In the genomic region with DNA sequence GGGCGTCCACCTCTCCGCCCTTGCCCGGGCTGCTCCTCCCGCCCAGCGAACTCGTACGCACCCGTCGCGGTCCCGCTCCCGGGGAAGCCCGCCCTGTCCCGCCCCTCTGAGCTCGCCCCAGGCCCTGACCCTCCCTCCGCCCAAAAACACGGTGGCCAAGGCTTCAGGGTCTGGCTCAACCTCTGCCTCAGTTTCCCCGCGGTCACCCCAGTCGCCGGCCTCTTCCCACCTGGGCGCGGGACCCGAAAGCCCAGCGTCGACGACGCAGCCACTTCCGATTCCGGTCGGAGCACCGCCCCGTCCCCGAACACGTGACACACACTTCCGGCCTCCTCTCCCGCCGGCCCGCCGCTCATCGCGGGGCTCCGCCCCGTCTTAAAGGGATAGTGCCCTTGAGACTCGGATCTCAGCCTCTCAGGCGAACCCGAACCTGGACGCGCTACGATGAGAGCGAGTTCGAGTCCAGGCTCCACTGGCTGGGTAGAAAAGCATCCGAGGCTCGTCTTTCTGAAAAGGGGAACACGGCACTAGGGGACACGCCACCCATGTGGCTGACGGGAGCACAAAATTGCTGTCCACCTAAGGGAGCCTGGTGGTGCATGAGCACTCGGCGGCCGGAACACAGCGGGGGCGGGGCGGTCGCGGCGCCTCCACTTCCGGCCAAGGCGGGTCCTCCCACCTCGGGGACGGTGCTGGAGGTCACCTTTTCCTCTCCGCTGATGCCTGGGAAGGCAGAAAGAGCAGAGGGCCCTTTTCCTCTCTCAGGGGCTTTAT, we compare ENCODE assay signal across 8 cellular contexts. TPM values are rescaled to one million over a fixed set of nuclear protein-coding genes. Genes with fewer than 3 reads are reported as not detected.
DNase-seq lines count a peak whose midpoint lies in the region; ATAC-seq and TF ChIP-seq lines count a peak whose summit lies in the region.

A gene (minus strand): TSS at position 282 of the 774 bp plus-strand sequence. CDS start 312 bp downstream, outside the sequence.

- CTCF ChIA-PET in PC-9 (lab: Charles Lee), result interaction anchor here (0.6 kb wide), 1 partner anchor 271 kb away, joined by 7 read pairs; no protein-coding TSS in a partner anchor

- H3K27me3 ChIP-seq in PC-9 (ENCODE audit: insufficient read depth, low read depth) (no peaks in the 10 kb centered on the region), mucosa of rectum (ENCODE audit: control insufficient read depth in 2 of 2, insufficient read depth in 2 of 2, low read length in 2 of 2) (no peaks in the 10 kb centered on the region)

- no peaks in the 10 kb centered on the region for H3K9me2 ChIP-seq in PC-9 (ENCODE audit: insufficient read depth)

- intact Hi-C loops in PC-9 (cut with micrococcal nuclease; ENCODE audit: unreplicated experiment), result no loop called here

- H3K9me3 ChIP-seq in PC-9 (ENCODE audit: insufficient read depth, low read depth) (no peaks in the 10 kb centered on the region), mucosa of rectum (ENCODE audit: control insufficient read depth in 2 of 2, low read length in 2 of 2) (no peaks in the 10 kb centered on the region)

- DNase-seq in DMS 273 (lab: John Stamatoyannopoulos, UW; ENCODE audit: unreplicated experiment) (peak; percentile 98), KBM-7 (peak; percentile 96), PC-9 (peak; percentile 77 to 88), activated T-cell treated with anti-CD3 and anti-CD28 coated beads for 48 hours (ENCODE audit: low read depth) (peak; percentile 92), epithelial cell of proximal tubule (ENCODE audit: low read depth) (peak; percentile 44)
- peak; percentile 77 to 83 for DNase-seq in stimulated activated CD8-positive, alpha-beta memory T cell treated with anti-CD3 and anti-CD28 coated beads, Interleukin-4, amount 100 ng/mL, for 4 hours (ENCODE audit: low read depth in 2 of 2, low spot score in 1 of 2)

- peak; percentile 88 for ATAC-seq in GM21529 (IDR thresholded peaks at IDR 0.05; ENCODE audit: unreplicated experiment)

- no TSS peak for BruUV-seq in PC-9 (replicated peaks; lab: Mats Ljungman, UMichigan)

- H3K4me1 ChIP-seq in PC-9 (replicated peaks; ENCODE audit: insufficient read depth) (0 out of 2 replicates have a peak, but pooled peaks cover 9% of the 10 kb centered on the region), mucosa of rectum (ENCODE audit: control insufficient read depth in 2 of 2, insufficient read depth in 2 of 2, low read length in 2 of 2) (peaks cover 7 to 12% of the 10 kb centered on the region in 2 donors)

- H3K79me2 ChIP-seq in PC-9 (ENCODE audit: low read depth), result peaks cover 16% of the 10 kb centered on the region; the same call in 1 of the 2 replicates

- in situ Hi-C loops in KBM-7 (cut with MboI; ENCODE audit: low pct_unique_long_range_greater_than_20kb, low sequenced_read_pairs), result no loop called here

- H3F3A ChIP-seq in PC-9 (ENCODE audit: insufficient read depth, low read depth), result peaks cover 5% of the 10 kb centered on the region; the same call in 1 of the 2 replicates

- H3K36me3 ChIP-seq in PC-9 (ENCODE audit: low read depth), result no peaks in the 10 kb centered on the region
- peaks cover 3% of the 10 kb centered on the region in 2 donors for H3K36me3 ChIP-seq in mucosa of rectum (ENCODE audit: control insufficient read depth in 2 of 2, insufficient read depth in 2 of 2, low read length in 2 of 2)

- POLR2A ChIA-PET in PC-9 (lab: Charles Lee; ENCODE audit: unreplicated experiment), result no interaction called here

- peak within 1 kb of the TSS; percentile 63 to 85 for H3K9ac ChIP-seq in mucosa of rectum (ENCODE audit: low read depth in 1 of 2, low read length in 2 of 2)

- peak within 1 kb of the TSS; percentile 74 for H3K4me2 ChIP-seq in PC-9

- peak within 1 kb of the TSS; percentile 73 for H2AFZ ChIP-seq in PC-9

- TF ChIP-seq CTCF in PC-9 (conservative IDR thresholded peaks at IDR 0.05) (no peak), epithelial cell of proximal tubule (conservative IDR thresholded peaks at IDR 0.05; ENCODE audit: low read depth, low read length) (no peak)

- H3K4me3 ChIP-seq in PC-9 (peak within 1 kb of the TSS; percentile 78), epithelial cell of proximal tubule (ENCODE audit: low read depth, low read length) (peak within 1 kb of the TSS; percentile 80), mucosa of rectum (ENCODE audit: low read length in 2 of 2) (peak within 1 kb of the TSS; percentile 88 to 95)

- no peak within 1 kb of the TSS for H3K27ac ChIP-seq in PC-9
- H3K27ac ChIP-seq in mucosa of rectum (ENCODE audit: low read depth in 2 of 2, low read length in 2 of 2), result peak within 1 kb of the TSS; percentile 85 to 86

- H4K20me1 ChIP-seq in PC-9 (ENCODE audit: insufficient read depth), result peaks cover 8% of the 10 kb centered on the region; the same call in 1 of the 2 replicates

RNA-seq across cellular contexts. Expression of the gene that starts here (rescaled TPM):
- total RNA-seq in PC-9 (2021) (28.0 and 31.2 TPM in 2 replicates), epithelial cell of proximal tubule (26.6 and 32.6 TPM in 2 replicates)

Comparison
In these comparisons a context has a peak if more than half of its experiments do, and no peak if none do; other contexts are left out.
1. DNase-seq: peak in every context shown above with its lines; median percentile 98 in DMS 273; 96 in KBM-7; 92 in activated T-cell treated with anti-CD3 and anti-CD28 coated beads for 48 hours; 82 in PC-9; 80 in stimulated activated CD8-positive, alpha-beta memory T cell treated with anti-CD3 and anti-CD28 coated beads, Interleukin-4, amount 100 ng/mL, for 4 hours; 44 in epithelial cell of proximal tubule.